Comparison of ENCODE assay signal across 11 cellular contexts in the genomic region with DNA sequence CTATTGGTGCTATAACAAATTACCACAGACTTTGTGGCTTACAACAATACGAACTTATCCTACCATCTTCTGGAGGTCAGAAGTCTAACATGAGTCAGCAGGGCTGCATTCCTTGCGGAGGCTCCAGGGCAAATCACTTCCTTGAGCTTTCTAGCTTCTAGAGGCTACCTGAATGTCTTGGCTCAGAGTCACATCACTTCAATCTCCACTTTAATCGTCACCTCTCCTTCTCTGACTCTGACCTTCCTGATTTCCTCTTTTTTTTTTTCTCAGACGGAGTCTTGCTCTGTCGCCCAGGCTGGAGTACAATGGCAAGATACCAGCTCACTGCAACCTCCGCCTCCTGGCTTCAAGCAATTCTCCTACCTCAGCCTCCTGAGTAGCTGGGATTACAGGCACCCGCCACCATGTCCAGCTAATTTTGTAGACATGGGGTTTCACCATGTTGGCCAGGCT. TPM values are rescaled to one million over a fixed set of nuclear protein-coding genes. Genes with fewer than 3 reads are reported as not detected.
DNase-seq lines count a peak whose midpoint lies in the region; ATAC-seq and TF ChIP-seq lines count a peak whose summit lies in the region.
"Had no signal": no experiment of that assay in that cellular context is flagged by ENCODE, and none has a peak within 500 bp of the region (broad histone marks: within the 10 kb centered on the region; RNA-seq: fewer than 3 reads in every experiment).

No MANE protein-coding gene starts in this region.

- H3K9me3 Mint-ChIP-seq in activated naive CD4-positive, alpha-beta T cell treated with anti-CD3 and anti-CD28 coated beads, Interleukin-2, amount 10 ng/mL, durations not matched to agents 7 days and 5 days = no peaks in the 10 kb centered on the region
- H3K9me3 Mint-ChIP-seq: activated CD4-positive, alpha-beta T cell treated with anti-CD3 and anti-CD28 coated beads, Interleukin-2, amount 10 ng/mL, durations not matched to agents 7 days and 5 days had no signal

- TF ChIP-seq CTCF in RWPE2 (IDR thresholded peaks at IDR 0.05; ENCODE audit: poor library complexity, severe bottlenecking) = peak; percentile 13

- peaks cover 5% of the 10 kb centered on the region for H3K4me1 Mint-ChIP-seq in activated naive CD4-positive, alpha-beta T cell treated with anti-CD3 and anti-CD28 coated beads, Interleukin-2, amount 10 ng/mL, durations not matched to agents 7 days and 5 days

- in situ Hi-C loops in KBM-7 (cut with MboI; ENCODE audit: low pct_unique_long_range_greater_than_20kb, low sequenced_read_pairs) = no loop called here

- H3K4me3 ChIP-seq in RWPE2 (ENCODE audit: severe bottlenecking) = no peak overlapping the region
- H3K4me3 ChIP-seq: right lobe of liver had no signal

- peaks cover 8% of the 10 kb centered on the region for H3K36me3 Mint-ChIP-seq in activated naive CD4-positive, alpha-beta T cell treated with anti-CD3 and anti-CD28 coated beads, Interleukin-2, amount 10 ng/mL, durations not matched to agents 7 days and 5 days

- no peak overlapping the region for H3K4me3 Mint-ChIP-seq in activated naive CD4-positive, alpha-beta T cell treated with anti-CD3 and anti-CD28 coated beads, Interleukin-2, amount 10 ng/mL, durations not matched to agents 7 days and 5 days
- H3K4me3 Mint-ChIP-seq: activated CD4-positive, alpha-beta T cell treated with anti-CD3 and anti-CD28 coated beads, Interleukin-2, amount 10 ng/mL, durations not matched to agents 7 days and 5 days had no signal

- H3K27me3 ChIP-seq in RWPE2 (ENCODE audit: insufficient read depth, poor library complexity, severe bottlenecking) = no peaks in the 10 kb centered on the region
- H3K27me3 ChIP-seq: right lobe of liver had no signal

- H3K9me3 ChIP-seq in RWPE2 (ENCODE audit: severe bottlenecking) = no peaks in the 10 kb centered on the region
- H3K9me3 ChIP-seq: right lobe of liver had no signal

- DNase-seq in GM04504 (ENCODE audit: low read depth) = peak; percentile 61
- DNase-seq in RWPE2 (ENCODE audit: low spot score) = peak; percentile 79
- peak; percentile 59 for DNase-seq in fibroblast of gingiva (ENCODE audit: low read depth)
- DNase-seq in pulmonary artery endothelial cell (ENCODE audit: low read depth, low spot score) = peak; percentile 82
- DNase-seq in medulla oblongata (ENCODE audit: extremely low spot score) = no peak
- DNase-seq in KBM-7 = no peak
- DNase-seq in activated naive CD4-positive, alpha-beta T cell treated with anti-CD3 and anti-CD28 coated beads, Interleukin-2, amount 10 ng/mL, durations not matched to agents 7 days and 5 days = no peak
- DNase-seq: activated CD4-positive, alpha-beta T cell treated with anti-CD3 and anti-CD28 coated beads, Interleukin-2, amount 10 ng/mL, durations not matched to agents 7 days and 5 days; effector memory CD4-positive, alpha-beta T cell; right lobe of liver had no signal

- ATAC-seq in RWPE2 (ENCODE audit: low read depth) = peak; percentile 96
- no peak for ATAC-seq in GM21717 (IDR thresholded peaks at IDR 0.05; ENCODE audit: unreplicated experiment)

- CTCF ChIA-PET in activated naive CD4-positive, alpha-beta T cell treated with anti-CD3 and anti-CD28 coated beads, Interleukin-2, amount 10 ng/mL, durations not matched to agents 7 days and 5 days (lab: Charles Lee) = no interaction called here

- H3K27me3 Mint-ChIP-seq in activated naive CD4-positive, alpha-beta T cell treated with anti-CD3 and anti-CD28 coated beads, Interleukin-2, amount 10 ng/mL, durations not matched to agents 7 days and 5 days = no peaks in the 10 kb centered on the region
- H3K27me3 Mint-ChIP-seq: activated CD4-positive, alpha-beta T cell treated with anti-CD3 and anti-CD28 coated beads, Interleukin-2, amount 10 ng/mL, durations not matched to agents 7 days and 5 days had no signal

- H3K27ac ChIP-seq in RWPE2 (ENCODE audit: poor library complexity, severe bottlenecking) = peak overlapping the region; percentile 80
- H3K27ac ChIP-seq: right lobe of liver had no signal

- peaks cover 32% of the 10 kb centered on the region for H3K4me1 ChIP-seq in RWPE2 (ENCODE audit: insufficient read depth, poor library complexity, severe bottlenecking)
- H3K4me1 ChIP-seq: right lobe of liver had no signal

- no peaks in the 10 kb centered on the region; the same call in 1 of the 2 replicates for H3K36me3 ChIP-seq in RWPE2 (ENCODE audit: low read depth)
- H3K36me3 ChIP-seq: right lobe of liver had no signal

- H3K27ac Mint-ChIP-seq in activated naive CD4-positive, alpha-beta T cell treated with anti-CD3 and anti-CD28 coated beads, Interleukin-2, amount 10 ng/mL, durations not matched to agents 7 days and 5 days = no peak overlapping the region
- H3K27ac Mint-ChIP-seq: activated CD4-positive, alpha-beta T cell treated with anti-CD3 and anti-CD28 coated beads, Interleukin-2, amount 10 ng/mL, durations not matched to agents 7 days and 5 days had no signal

RNA-seq across cellular contexts. Expression of a gene that starts 44.6 kb away (rescaled TPM):
- 48.9 and 59.8 TPM in 2 replicates for total RNA-seq in pulmonary artery endothelial cell

RNA-seq across cellular contexts. Expression of a gene that starts 44.9 kb away (rescaled TPM):
- total RNA-seq in pulmonary artery endothelial cell = 26.0 and 26.8 TPM in 2 replicates

Comparison
In these comparisons a context has a peak if more than half of its experiments do, and no peak if none do; other contexts are left out.
1. DNase-seq: peak in GM04504 (single experiment), RWPE2 (single experiment), fibroblast of gingiva (single experiment) and pulmonary artery endothelial cell (single experiment); none in medulla oblongata (single experiment), KBM-7 (single experiment) and activated naive CD4-positive, alpha-beta T cell treated with anti-CD3 and anti-CD28 coated beads, Interleukin-2, amount 10 ng/mL, durations not matched to agents 7 days and 5 days (single experiment).